Comparison of ENCODE assay signal across 8 cellular contexts in genomic region chr3:184156522-184156955, GRCh38. TPM values are rescaled to one million over a fixed set of nuclear protein-coding genes. Genes with fewer than 3 reads are reported as not detected.
A peak's percentile ranks its signal among the peaks of the same experiment; 100 is the strongest.
DNase-seq lines count a peak whose midpoint lies in the region; ATAC-seq and TF ChIP-seq lines count a peak whose summit lies in the region.

No MANE protein-coding gene starts in this region.

- H3K9me3 ChIP-seq in RWPE2 (ENCODE audit: severe bottlenecking): no peaks in the 10 kb centered on the region
- H3K9me3 ChIP-seq in endodermal cell (ENCODE audit: control insufficient read depth, low read length): no peaks in the 10 kb centered on the region
- H3K9me3 ChIP-seq in transverse colon: no peaks in the 10 kb centered on the region

- no peak for TF ChIP-seq EP300 in transverse colon (IDR thresholded peaks at IDR 0.05; ENCODE audit: low read depth)

- H3K27ac Mint-ChIP-seq in activated naive CD4-positive, alpha-beta T cell treated with anti-CD3 and anti-CD28 coated beads for 36 hours: no peak overlapping the region
- H3K27ac Mint-ChIP-seq in endodermal cell (peak overlapping the region; percentile 95), memory B cell (peak overlapping the region; percentile 70)

- no peak for TF ChIP-seq POLR2A in transverse colon (IDR thresholded peaks at IDR 0.05)

- H3K4me1 ChIP-seq in RWPE2 (ENCODE audit: insufficient read depth, poor library complexity, severe bottlenecking) (peaks cover 15% of the 10 kb centered on the region), endodermal cell (ENCODE audit: control insufficient read depth, insufficient read depth, low read length) (no peaks in the 10 kb centered on the region), transverse colon (peaks cover 20 to 54% (median 34%) of the 10 kb centered on the region in 4 donors)

- peaks cover 26% of the 10 kb centered on the region for H3K4me1 Mint-ChIP-seq in activated naive CD4-positive, alpha-beta T cell treated with anti-CD3 and anti-CD28 coated beads for 36 hours (ENCODE audit: low read depth)
- H3K4me1 Mint-ChIP-seq in endodermal cell (peaks cover 11% of the 10 kb centered on the region), memory B cell (peaks cover 24% of the 10 kb centered on the region)

- H3K27ac ChIP-seq in RWPE2 (ENCODE audit: poor library complexity, severe bottlenecking) (peak overlapping the region; percentile 78), endodermal cell (ENCODE audit: low read depth, low read length) (peak overlapping the region; percentile 87), transverse colon (peak overlapping the region; percentile 91 to 98 (median 93))

- H3K27me3 ChIP-seq in RWPE2 (ENCODE audit: insufficient read depth, poor library complexity, severe bottlenecking) (no peaks in the 10 kb centered on the region), endodermal cell (ENCODE audit: control insufficient read depth, insufficient read depth, low read length, poor library complexity, severe bottlenecking) (no peaks in the 10 kb centered on the region), transverse colon (no peaks in the 10 kb centered on the region)

- CTCF ChIA-PET in activated naive CD4-positive, alpha-beta T cell treated with anti-CD3 and anti-CD28 coated beads for 36 hours (lab: Charles Lee): interaction anchor here (0.9 to 1.6 kb wide), 2 partner anchors 71 to 272 kb away, joined by 3 to 7 read pairs; partner anchors contain the start of gene PARL

- 3% methylated on average over 6 of the region's 6 CpGs; no CpG with 5 or more reads in 1 of the 2 experiments for WGBS in endodermal cell (ENCODE audit: insufficient coverage in 1 of 2, insufficient read length in 1 of 2), 2 experiments
- WGBS in transverse colon (ENCODE audit: low coverage in 1 of 2), 2 donors: 0% methylated on average over 6 of the region's 6 CpGs; no CpG with 5 or more reads in 1 of the 2 donors

- H3K9ac ChIP-seq in endodermal cell (ENCODE audit: extremely low read depth, low read length, poor library complexity, severe bottlenecking): peak overlapping the region; percentile 75

- in situ Hi-C loops in transverse colon (cut with MboI; ENCODE audit: low pct_ligation_motif_present in 1 of 4, low pct_unique_long_range_greater_than_20kb in 1 of 4, low sequenced_read_pairs in 3 of 4): no loop called here

- ATAC-seq in RWPE2 (ENCODE audit: low read depth) (peak; percentile 55), memory B cell (ENCODE audit: low read depth) (no peak), GM18868 (IDR thresholded peaks at IDR 0.05; ENCODE audit: unreplicated experiment) (no peak)

- intact Hi-C loops in activated naive CD4-positive, alpha-beta T cell treated with anti-CD3 and anti-CD28 coated beads for 36 hours (cut with micrococcal nuclease): no loop called here
- intact Hi-C loops in transverse colon (cut with DNase I; ENCODE audit: low total_unique reads): no loop called here

- H3K4me3 Mint-ChIP-seq in activated naive CD4-positive, alpha-beta T cell treated with anti-CD3 and anti-CD28 coated beads for 36 hours: peak overlapping the region; percentile 94
- H3K4me3 Mint-ChIP-seq in endodermal cell (peak overlapping the region; percentile 97), memory B cell (peak overlapping the region; percentile 96)

- H3K36me3 ChIP-seq in RWPE2 (ENCODE audit: low read depth) (0 out of 2 replicates have a peak, but pooled peaks cover under 1% of the 10 kb centered on the region), endodermal cell (ENCODE audit: control insufficient read depth, insufficient read depth, low read length) (peaks cover 3% of the 10 kb centered on the region), transverse colon (no peaks in the 10 kb centered on the region)

- H3K4me3 ChIP-seq in RWPE2 (ENCODE audit: severe bottlenecking): peak overlapping the region; percentile 81
- H3K4me3 ChIP-seq in endodermal cell (ENCODE audit: low read length): peak overlapping the region; percentile 91
- H3K4me3 ChIP-seq in transverse colon: peak overlapping the region; percentile 58 to 93 (median 88)

- peaks cover 2% of the 10 kb centered on the region for H3K36me3 Mint-ChIP-seq in activated naive CD4-positive, alpha-beta T cell treated with anti-CD3 and anti-CD28 coated beads for 36 hours (ENCODE audit: low read depth)
- H3K36me3 Mint-ChIP-seq in endodermal cell (ENCODE audit: low read depth) (peaks cover 5% of the 10 kb centered on the region), memory B cell (peaks cover 2% of the 10 kb centered on the region)

- no peak for TF ChIP-seq CTCF in RWPE2 (IDR thresholded peaks at IDR 0.05; ENCODE audit: poor library complexity, severe bottlenecking)
- TF ChIP-seq CTCF in endodermal cell (conservative IDR thresholded peaks at IDR 0.05): no peak
- TF ChIP-seq CTCF in transverse colon (IDR thresholded peaks at IDR 0.05): no peak

- H3K9me3 Mint-ChIP-seq in activated naive CD4-positive, alpha-beta T cell treated with anti-CD3 and anti-CD28 coated beads for 36 hours: no peaks in the 10 kb centered on the region
- H3K9me3 Mint-ChIP-seq in endodermal cell (no peaks in the 10 kb centered on the region), memory B cell (no peaks in the 10 kb centered on the region)

- no peaks in the 10 kb centered on the region for H3K27me3 Mint-ChIP-seq in activated naive CD4-positive, alpha-beta T cell treated with anti-CD3 and anti-CD28 coated beads for 36 hours (ENCODE audit: low read depth)
- H3K27me3 Mint-ChIP-seq in endodermal cell (ENCODE audit: insufficient read depth) (no peaks in the 10 kb centered on the region), memory B cell (no peaks in the 10 kb centered on the region)

- no peak for DNase-seq in activated naive CD4-positive, alpha-beta T cell treated with anti-CD3 and anti-CD28 coated beads for 36 hours
- no peak for DNase-seq in activated naive CD4-positive, alpha-beta T cell (lab: John Stamatoyannopoulos, UW)
- DNase-seq in RWPE2 (ENCODE audit: low spot score): no peak
- no peak for DNase-seq in endodermal cell
- no peak for DNase-seq in memory B cell (ENCODE audit: low spot score in 2 of 2)
- DNase-seq in transverse colon: peak; percentile 46
- DNase-seq in DMS53 treated with DMSO at 0.1 percent for 48 hours (lab: John Stamatoyannopoulos, UW; ENCODE audit: unreplicated experiment): no peak

RNA-seq across cellular contexts. Expression of gene DVL3, which starts 1.4 kb away (rescaled TPM):
- total RNA-seq in activated naive CD4-positive, alpha-beta T cell treated with anti-CD3 and anti-CD28 coated beads for 36 hours: 10 to 100 TPM; 19.6 to 19.9 TPM
- total RNA-seq in endodermal cell: 10 to 100 TPM; 90.5 to 95.1 TPM
- 84.3 TPM for polyA plus RNA-seq in endodermal cell (2013, experiment 1 of 2)
- 76.5 TPM for polyA plus RNA-seq in endodermal cell (2013, experiment 2 of 2)
- total RNA-seq in transverse colon: 100 to 1,000 TPM in 1 of 4 donors, 10 to 100 TPM in 3; 54.1 to 174 (median 65.7) TPM

RNA-seq across cellular contexts. Expression of gene AP2M1, which starts 18.1 kb away (rescaled TPM):
- 100 to 1,000 TPM; 206 to 212 TPM for total RNA-seq in activated naive CD4-positive, alpha-beta T cell treated with anti-CD3 and anti-CD28 coated beads for 36 hours
- total RNA-seq in endodermal cell (100 to 1,000 TPM; 412 to 450 TPM), transverse colon (100 to 1,000 TPM; 153 to 318 (median 182) TPM)
- polyA plus RNA-seq in endodermal cell (2013, experiment 1 of 2): 350 TPM
- polyA plus RNA-seq in endodermal cell (2013, experiment 2 of 2): 319 TPM

RNA-seq across cellular contexts. Expression of gene EIF2B5, which starts 21.4 kb away (rescaled TPM):
- total RNA-seq in activated naive CD4-positive, alpha-beta T cell treated with anti-CD3 and anti-CD28 coated beads for 36 hours: 10 to 100 TPM; 48.8 to 56.4 TPM
- 10 to 100 TPM; 33.4 to 37.5 TPM for total RNA-seq in endodermal cell
- polyA plus RNA-seq in endodermal cell (2013, experiment 1 of 2): 43.1 TPM
- polyA plus RNA-seq in endodermal cell (2013, experiment 2 of 2): 32.9 TPM
- total RNA-seq in transverse colon: 10 to 100 TPM; 45.1 to 49.7 (median 48.1) TPM

RNA-seq across cellular contexts. Expression of gene ABCF3, which starts 29.5 kb away (rescaled TPM):
- 10 to 100 TPM; 38.5 to 39.1 TPM for total RNA-seq in activated naive CD4-positive, alpha-beta T cell treated with anti-CD3 and anti-CD28 coated beads for 36 hours
- 10 to 100 TPM; 57.6 to 57.8 TPM for total RNA-seq in endodermal cell
- 42.9 TPM for polyA plus RNA-seq in endodermal cell (2013, experiment 1 of 2)
- polyA plus RNA-seq in endodermal cell (2013, experiment 2 of 2): 32.9 TPM
- 100 to 1,000 TPM in 2 of 4 donors, 10 to 100 TPM in 2; 58.6 to 286 (median 133) TPM for total RNA-seq in transverse colon

RNA-seq across cellular contexts. Expression of gene HTR3E, which starts 59.7 kb away (rescaled TPM):
- total RNA-seq in activated naive CD4-positive, alpha-beta T cell treated with anti-CD3 and anti-CD28 coated beads for 36 hours: not detected
- total RNA-seq in endodermal cell: not detected
- not detected for polyA plus RNA-seq in endodermal cell (2013, experiment 1 of 2)
- polyA plus RNA-seq in endodermal cell (2013, experiment 2 of 2): not detected
- 1 to 10 TPM in 2 of 4 donors, under 1 TPM in 1, not detected in 1; 0.80 to 1.8 (median 1.3) TPM for total RNA-seq in transverse colon
